In the genomic region with DNA sequence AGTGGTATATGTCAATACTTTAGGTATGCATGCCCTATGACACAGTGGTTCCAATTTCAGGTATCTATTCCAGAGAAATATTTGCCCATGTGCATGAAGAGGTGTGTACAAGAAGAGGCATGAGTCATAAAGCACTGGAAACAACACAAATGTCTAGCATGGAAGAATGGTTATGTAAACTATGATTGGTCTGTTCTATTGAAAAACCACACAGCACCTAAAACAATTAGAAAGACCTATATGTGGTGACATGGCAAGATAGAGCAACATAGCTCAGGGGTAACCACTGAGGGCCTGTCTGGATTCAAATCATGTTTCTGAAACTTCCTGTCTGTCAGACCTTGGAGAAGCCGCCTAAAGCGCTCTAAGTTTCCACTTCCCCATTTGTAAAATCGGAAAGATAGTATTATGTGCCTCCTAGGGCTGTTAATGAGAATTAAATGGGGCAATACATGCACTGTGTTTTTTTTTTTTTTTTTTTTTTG, we compare ENCODE assay signal across 9 cellular contexts.
A peak's percentile ranks its signal among the peaks of the same experiment; 100 is the strongest.
DNase-seq lines count a peak whose midpoint lies in the region; ATAC-seq lines count a peak whose summit lies in the region.
"Had no signal": no experiment of that assay in that cellular context is flagged by ENCODE, and none has a peak within 500 bp of the region (broad histone marks: within the 10 kb centered on the region; RNA-seq: fewer than 3 reads in every experiment).

No MANE protein-coding gene starts in this region.

- H3K27ac Mint-ChIP-seq in activated naive CD4-positive, alpha-beta T cell treated with anti-CD3 and anti-CD28 coated beads, Interleukin-2, amount 50 U/mL, for 72 hours = peak overlapping the region in 1 of 2 donors; percentile 55
- peak overlapping the region; percentile 77 for H3K27ac Mint-ChIP-seq in stimulated activated naive CD8-positive, alpha-beta T cell treated with anti-CD3 and anti-CD28 coated beads, Interleukin-15, Interleukin-2, amounts not matched to agents 100 ng/mL and 50 ng/mL, for 24 hours

- H3K9me3 Mint-ChIP-seq in activated naive CD4-positive, alpha-beta T cell treated with anti-CD3 and anti-CD28 coated beads, Interleukin-2, amount 50 U/mL, for 72 hours = no peaks in the 10 kb centered on the region
- no peaks in the 10 kb centered on the region for H3K9me3 Mint-ChIP-seq in stimulated activated naive CD8-positive, alpha-beta T cell treated with anti-CD3 and anti-CD28 coated beads, Interleukin-15, Interleukin-2, amounts not matched to agents 100 ng/mL and 50 ng/mL, for 24 hours

- ATAC-seq in HG02642 (IDR thresholded peaks at IDR 0.05; ENCODE audit: poor library complexity, unreplicated experiment) = peak; percentile 91
- peak; percentile 91 to 96 for ATAC-seq in activated naive CD4-positive, alpha-beta T cell treated with anti-CD3 and anti-CD28 coated beads, Interleukin-2, amount 50 U/mL, for 72 hours

- H3K36me3 Mint-ChIP-seq in activated naive CD4-positive, alpha-beta T cell treated with anti-CD3 and anti-CD28 coated beads, Interleukin-2, amount 50 U/mL, for 72 hours = no peaks in the 10 kb centered on the region
- H3K36me3 Mint-ChIP-seq in stimulated activated naive CD8-positive, alpha-beta T cell treated with anti-CD3 and anti-CD28 coated beads, Interleukin-15, Interleukin-2, amounts not matched to agents 100 ng/mL and 50 ng/mL, for 24 hours (ENCODE audit: low read depth) = no peaks in the 10 kb centered on the region

- H3K27me3 Mint-ChIP-seq in stimulated activated naive CD8-positive, alpha-beta T cell treated with anti-CD3 and anti-CD28 coated beads, Interleukin-15, Interleukin-2, amounts not matched to agents 100 ng/mL and 50 ng/mL, for 24 hours = no peaks in the 10 kb centered on the region

- peak; percentile 8 to 24 for DNase-seq in activated CD4-positive, alpha-beta T cell treated with anti-CD3 and anti-CD28 coated beads for 24 hours (ENCODE audit: low read depth in 2 of 2)
- DNase-seq in activated CD4-positive, alpha-beta T cell treated with anti-CD3 and anti-CD28 coated beads for 1 hour = no peak
- peak; percentile 87 for DNase-seq in NCI-H2029 (lab: John Stamatoyannopoulos, UW)
- DNase-seq in activated naive CD4-positive, alpha-beta T cell treated with anti-CD3 and anti-CD28 coated beads, Interleukin-2, amount 50 U/mL, for 72 hours (ENCODE audit: low spot score in 2 of 2) = peak in 1 of 2 donors; percentile 11
- no peak for DNase-seq in NCI-H1417 treated with DMSO at 0.1 percent for 48 hours (lab: John Stamatoyannopoulos, UW)
- DNase-seq in NCI-H2081 treated with DMSO at 0.1 percent for 48 hours (lab: John Stamatoyannopoulos, UW) = no peak
- DNase-seq: left cardiac atrium had no signal

- peak overlapping the region; percentile 44 for H3K4me3 Mint-ChIP-seq in stimulated activated naive CD8-positive, alpha-beta T cell treated with anti-CD3 and anti-CD28 coated beads, Interleukin-15, Interleukin-2, amounts not matched to agents 100 ng/mL and 50 ng/mL, for 24 hours

- H3K4me1 Mint-ChIP-seq in stimulated activated naive CD8-positive, alpha-beta T cell treated with anti-CD3 and anti-CD28 coated beads, Interleukin-15, Interleukin-2, amounts not matched to agents 100 ng/mL and 50 ng/mL, for 24 hours (ENCODE audit: low read depth) = peaks cover 29% of the 10 kb centered on the region

Comparison
In these comparisons a context has a peak if more than half of its experiments do, and no peak if none do; other contexts are left out.
1. DNase-seq: peak in activated CD4-positive, alpha-beta T cell treated with anti-CD3 and anti-CD28 coated beads for 24 hours (2 of 2) and NCI-H2029 (single experiment); none in activated CD4-positive, alpha-beta T cell treated with anti-CD3 and anti-CD28 coated beads for 1 hour (single experiment), NCI-H1417 treated with DMSO at 0.1 percent for 48 hours (single experiment) and NCI-H2081 treated with DMSO at 0.1 percent for 48 hours (single experiment).